2 cellular contexts compared by ENCODE assay signal in genomic region chr3:160695003-160695402, GRCh38.
TF ChIP-seq lines count a peak whose summit lies in the region.

No MANE protein-coding gene starts in this region.

TF ChIP-seq in IMR-90, 13 proteins besides CTCF, POLR2A, EP300 and RAD21:
- TF ChIP-seq RFX5 (IDR thresholded peaks at IDR 0.05; ENCODE audit: low read depth, low read length), result no peak
- TF ChIP-seq SMC3 (IDR thresholded peaks at IDR 0.05; ENCODE audit: low read depth, low read length), result no peak
- no peak for TF ChIP-seq USF2 (IDR thresholded peaks at IDR 0.05; ENCODE audit: low read depth, low read length)
- no peak for TF ChIP-seq NFE2L2 (IDR thresholded peaks at IDR 0.05; ENCODE audit: low read depth, low read length)
- TF ChIP-seq MAFK (IDR thresholded peaks at IDR 0.05; ENCODE audit: low read depth, low read length), result no peak
- no peak for TF ChIP-seq CHD1 (IDR thresholded peaks at IDR 0.05; ENCODE audit: low read depth, low read length)
- no peak for TF ChIP-seq MAZ (IDR thresholded peaks at IDR 0.05; ENCODE audit: borderline replicate concordance, low read depth, low read length)
- TF ChIP-seq RCOR1 (IDR thresholded peaks at IDR 0.05; ENCODE audit: insufficient replicate concordance, low read length), result no peak
- TF ChIP-seq BHLHE40 (IDR thresholded peaks at IDR 0.05; ENCODE audit: low read depth, low read length), result no peak
- no peak for TF ChIP-seq MXI1 (IDR thresholded peaks at IDR 0.05; ENCODE audit: borderline replicate concordance, low read depth, low read length)
- no peak for TF ChIP-seq FOS (IDR thresholded peaks at IDR 0.05; ENCODE audit: low read depth, low read length)

TF ChIP-seq in H1, 55 proteins besides CTCF, POLR2A, EP300 and RAD21:
- no peak for TF ChIP-seq SAP30 (IDR thresholded peaks at IDR 0.05; ENCODE audit: insufficient read depth, insufficient replicate concordance, low read length)
- no peak for TF ChIP-seq SP2 (IDR thresholded peaks at IDR 0.05; ENCODE audit: low read length)
- no peak for TF ChIP-seq HDAC6 (IDR thresholded peaks at IDR 0.05; ENCODE audit: low read depth, low read length)
- TF ChIP-seq MAX (IDR thresholded peaks at IDR 0.05), result no peak
- no peak for TF ChIP-seq POU5F1 (IDR thresholded peaks at IDR 0.05; ENCODE audit: low read depth, low read length)
- no peak for TF ChIP-seq TAF1 (IDR thresholded peaks at IDR 0.05; ENCODE audit: low read depth, low read length)
- TF ChIP-seq BRCA1 (IDR thresholded peaks at IDR 0.05; ENCODE audit: low read depth, low read length), result no peak
- TF ChIP-seq TBP (IDR thresholded peaks at IDR 0.05; ENCODE audit: low read depth, low read length), result no peak
TF ChIP-seq in H1: peak in this region for 0.
